Comparison of ENCODE assay signal across 24 cellular contexts in genomic region chr3:45872569-45872968, GRCh38. TPM values are rescaled to one million over a fixed set of nuclear protein-coding genes. Genes with fewer than 3 reads are reported as not detected.
"Had no signal": no experiment of that assay in that cellular context is flagged by ENCODE, and none has a peak within 500 bp of the region (broad histone marks: within the 10 kb centered on the region; RNA-seq: fewer than 3 reads in every experiment).

No MANE protein-coding gene starts in this region.

- H3K4me3 Mint-ChIP-seq: naive thymus-derived CD4-positive, alpha-beta T cell had no signal

- H3K4me3 ChIP-seq: coronary artery, heart right ventricle, sigmoid colon, skin epidermis, thyroid gland, upper lobe of left lung, uterus had no signal

- DNase-seq: effector CD8-positive, alpha-beta T cell; heart right ventricle; hypothalamus; kidney glomerular epithelial cell; mammary epithelial cell; naive thymus-derived CD4-positive, alpha-beta T cell; posterior cingulate gyrus; sigmoid colon; stimulated activated CD4-positive, alpha-beta T cell treated with anti-CD3 and anti-CD28 coated beads, Interleukin-2, amount 100 ng/mL, for 24 hours; stimulated activated CD4-positive, alpha-beta T cell treated with anti-CD3 and anti-CD28 coated beads, Interleukin-4, amount 100 ng/mL, for 4 hours; stimulated activated naive CD4-positive, alpha-beta T cell treated with Interleukin-2 at 50 U/mL for 16 hours; thyroid gland; upper lobe of left lung; uterus had no signal

- H3K36me3 ChIP-seq: heart right ventricle, sigmoid colon, thyroid gland, upper lobe of left lung, uterus had no signal

- H3K27ac ChIP-seq: coronary artery, heart right ventricle, sigmoid colon, skin epidermis, thyroid gland, upper lobe of left lung, uterus had no signal

- H3K4me1 ChIP-seq: heart right ventricle, sigmoid colon, thyroid gland, upper lobe of left lung, uterus had no signal

- H3K9me3 ChIP-seq: sigmoid colon, thyroid gland, upper lobe of left lung had no signal

- H3K27me3 ChIP-seq: sigmoid colon, thyroid gland, upper lobe of left lung, uterus had no signal

- ATAC-seq: heart right ventricle; naive thymus-derived CD4-positive, alpha-beta T cell had no signal

RNA-seq across cellular contexts. Expression of gene CCR9, which starts 13.8 kb away (rescaled TPM):
- total RNA-seq: dermis microvascular lymphatic vessel endothelial cell, fibroblast of lung, glomerular endothelial cell, heart right ventricle, mammary epithelial cell, mesenteric fat pad, osteocyte, pulmonary artery endothelial cell, sigmoid colon, thyroid gland had no signal
- polyA plus RNA-seq: esophagus, fibroblast of lung, heart right ventricle, mammary epithelial cell, neural cell had no signal
